Comparison of ENCODE assay signal across 30 cellular contexts in genomic region chrM:14460-15250, GRCh38.
"Had no signal": no experiment of that assay in that cellular context is flagged by ENCODE, and none has a peak within 500 bp of the region (broad histone marks: within the 10 kb centered on the region; RNA-seq: fewer than 3 reads in every experiment).

No MANE protein-coding gene starts in this region.

- H3K36me3 ChIP-seq: Peyer's patch, SJSA1 had no signal

- H3K27me3 ChIP-seq: Peyer's patch, SJSA1 had no signal

- DNase-seq: Karpas-422, MM.1S, MV-4-11, NCI-H1092, NCI-H1105, NCI-H1417 treated with DMSO at 0.1 percent for 48 hours, NCI-H1436 treated with DMSO at 0.1 percent for 48 hours, NCI-H1694 treated with DMSO at 0.1 percent for 48 hours, NCI-H187 treated with DMSO at 0.1 percent for 48 hours, NCI-H2029, NCI-H2081 treated with DMSO at 0.1 percent for 48 hours, NCI-H2107, NCI-H2171, NCI-H226, NCI-H446 treated with DMSO at 0.1 percent for 48 hours, NCI-H510A, NCI-H524, NCI-H526, NCI-H69, NCI-H748 treated with DMSO at 0.1 percent for 48 hours, NCI-H82, PC-9, Peyer's patch, Right ventricle myocardium superior, RPMI8226, SHP77 treated with DMSO at 0.1 percent for 48 hours, SK-N-SH, SW 1271 had no signal

- H3K4me2 ChIP-seq: KMS-11, PC-9, SK-N-SH had no signal

- H3K4me3 ChIP-seq: PC-9, Peyer's patch, SJSA1 had no signal

- H3K9ac ChIP-seq: KMS-11, SK-N-SH had no signal

- H3K27ac ChIP-seq: KMS-11, PC-9, Peyer's patch, SJSA1 had no signal

- H2AFZ ChIP-seq: PC-9 had no signal

- H3K4me1 ChIP-seq: Peyer's patch, SJSA1 had no signal

- H3K9me3 ChIP-seq: Peyer's patch, SJSA1, SK-N-SH had no signal
